Comparison of ENCODE assay signal across 21 cellular contexts in the genomic region with DNA sequence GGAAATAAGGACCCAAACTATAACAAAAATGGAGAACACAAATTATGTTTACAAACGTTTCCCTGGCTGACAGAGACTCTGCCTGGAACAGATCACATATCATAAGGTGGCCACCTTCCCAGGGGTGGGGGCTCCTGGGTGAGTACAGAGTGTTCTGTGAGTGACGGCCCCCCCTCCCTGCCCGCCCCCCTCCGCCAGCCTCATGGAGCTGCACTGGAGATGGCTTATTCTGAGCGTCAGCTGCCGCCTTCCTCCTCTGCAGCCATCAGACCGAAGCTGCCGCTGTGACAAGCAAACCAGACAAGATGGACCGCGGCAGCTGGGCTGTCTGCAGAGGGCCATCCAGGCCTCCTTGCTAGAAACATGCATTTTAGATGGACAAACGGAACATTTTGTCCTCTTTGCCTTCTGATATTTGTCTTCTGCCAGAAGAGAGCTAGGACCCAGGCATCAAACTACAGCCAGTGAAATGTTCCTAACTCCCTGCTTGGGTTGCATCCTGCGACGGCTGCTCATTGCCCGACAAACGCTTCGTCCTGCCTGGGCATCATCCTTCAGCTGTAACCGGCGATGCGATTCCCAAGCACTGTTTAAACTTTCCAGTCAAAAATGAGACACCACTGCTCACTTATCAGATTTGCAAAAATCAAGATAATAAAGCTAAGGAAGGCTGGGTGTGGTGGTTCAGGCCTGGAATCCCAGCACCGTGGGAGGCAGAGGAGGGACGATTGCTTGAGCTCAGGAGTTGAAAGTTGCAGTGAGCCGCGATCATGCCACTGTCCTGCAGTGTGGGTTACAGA. TPM values are rescaled to one million over a fixed set of nuclear protein-coding genes. Genes with fewer than 3 reads are reported as not detected.
DNase-seq lines count a peak whose midpoint lies in the region; ATAC-seq and TF ChIP-seq lines count a peak whose summit lies in the region.
"Had no signal": no experiment of that assay in that cellular context is flagged by ENCODE, and none has a peak within 500 bp of the region (broad histone marks: within the 10 kb centered on the region; RNA-seq: fewer than 3 reads in every experiment).

No MANE protein-coding gene starts in this region.

- H3K4me3 ChIP-seq in skeletal muscle cell (ENCODE audit: low read depth, low read length) (no peak overlapping the region), breast epithelium (no peak overlapping the region)
- H3K4me3 ChIP-seq: ascending aorta had no signal

- H3K9me3 ChIP-seq in breast epithelium: no peaks in the 10 kb centered on the region
- H3K9me3 ChIP-seq: ascending aorta, neutrophil had no signal

- H3K27ac ChIP-seq in breast epithelium: no peak overlapping the region
- H3K27ac ChIP-seq: 22Rv1, ascending aorta, neutrophil had no signal

- H3K4me1 ChIP-seq in breast epithelium: no peaks in the 10 kb centered on the region
- H3K4me1 ChIP-seq: ascending aorta had no signal

- H3K27me3 ChIP-seq in breast epithelium: peaks cover 0 to 7% of the 10 kb centered on the region in 2 donors
- H3K27me3 ChIP-seq: ascending aorta had no signal

- intact Hi-C loops in breast epithelium (cut with DNase I; ENCODE audit: low total_unique reads): no loop called here

- peak; percentile 42 for DNase-seq in DMS53 (lab: John Stamatoyannopoulos, UW)
- no peak for DNase-seq in DMS53 treated with DMSO at 0.1 percent for 48 hours (lab: John Stamatoyannopoulos, UW; ENCODE audit: unreplicated experiment)
- DNase-seq in NCI-H69 (lab: John Stamatoyannopoulos, UW): peak; percentile 38
- DNase-seq in left kidney (ENCODE audit: low read depth, low spot score): peak; percentile 49
- peak; percentile 36 for DNase-seq in skeletal muscle cell (ENCODE audit: low read depth)
- no peak for DNase-seq in NK-92 treated with Interleukin-12 subunit alpha and Interleukin-12 subunit beta, amount 100 ng/mL, for 24 hours (lab: John Stamatoyannopoulos, UW)
- no peak for DNase-seq in breast epithelium (ENCODE audit: low spot score in 2 of 2)
- DNase-seq: activated CD4-positive, alpha-beta memory T cell treated with anti-CD3 and anti-CD28 coated beads, Interleukin-2, amount 10 ng/mL, durations not matched to agents 7 days and 5 days; activated naive CD4-positive, alpha-beta T cell treated with anti-CD3 and anti-CD28 coated beads for 36 hours; activated T-cell treated with anti-CD3 and anti-CD28 coated beads, Interleukin-2, amount 50 U/mL, for 24 hours; effector CD4-positive, alpha-beta T cell; left cardiac atrium; NCI-H1417 treated with DMSO at 0.1 percent for 48 hours; NCI-H446; T-helper 2 cell had no signal

- TF ChIP-seq CTCF in breast epithelium (IDR thresholded peaks at IDR 0.05): no peak

- ATAC-seq in GM18520 (IDR thresholded peaks at IDR 0.05; ENCODE audit: unreplicated experiment): no peak
- ATAC-seq: esophagus mucosa, left cardiac atrium, WTC11 had no signal

- no peaks in the 10 kb centered on the region for H3K36me3 ChIP-seq in breast epithelium
- H3K36me3 ChIP-seq: ascending aorta, neutrophil had no signal

- no peak for TF ChIP-seq POLR2A in breast epithelium (IDR thresholded peaks at IDR 0.05)

RNA-seq across cellular contexts. Expression of gene RPTOR, which starts 15.3 kb away (rescaled TPM):
- total RNA-seq in breast epithelium: 10 to 100 TPM; 21.4 to 27.5 (median 23.6) TPM

RNA-seq across cellular contexts. Expression of gene NPTX1, which starts 52.9 kb away (rescaled TPM):
- under 1 TPM; under 0.01 to 0.32 (median 0.29) TPM for total RNA-seq in breast epithelium
- total RNA-seq: ascending aorta, esophagus mucosa, left cardiac atrium had no signal

Comparison
In these comparisons a context has a peak if more than half of its experiments do, and no peak if none do; other contexts are left out.
1. DNase-seq: peak in DMS53 (single experiment), NCI-H69 (single experiment), left kidney (single experiment) and skeletal muscle cell (single experiment); none in DMS53 treated with DMSO at 0.1 percent for 48 hours (single experiment), NK-92 treated with Interleukin-12 subunit alpha and Interleukin-12 subunit beta, amount 100 ng/mL, for 24 hours (single experiment) and breast epithelium (0 of 2).